ENCODE assay signal across 13 cellular contexts in genomic region chr5:56684159-56684558, GRCh38.
"Had no signal": no experiment of that assay in that cellular context is flagged by ENCODE, and none has a peak within 500 bp of the region (broad histone marks: within the 10 kb centered on the region; RNA-seq: fewer than 3 reads in every experiment).

No MANE protein-coding gene starts in this region.

- H3K36me3 Mint-ChIP-seq: mesothelial cell of epicardium had no signal

- DNase-seq: activated CD4-positive, alpha-beta T cell treated with anti-CD3 and anti-CD28 coated beads for 48 hours; body of pancreas; central memory CD4-positive, alpha-beta T cell; effector CD4-positive, alpha-beta T cell; stimulated activated CD4-positive, alpha-beta T cell treated with anti-CD3 and anti-CD28 coated beads, Interleukin-15, amount 100 ng/mL, for 24 hours; stimulated activated CD4-positive, alpha-beta T cell treated with anti-CD3 and anti-CD28 coated beads, Interleukin-4, amount 100 ng/mL, for 4 hours; T1000; tibial artery had no signal

- H3K36me3 ChIP-seq: neutrophil, tibial artery had no signal

- H3K9me3 ChIP-seq: body of pancreas, neutrophil, tibial artery had no signal

- H3K9me3 Mint-ChIP-seq: activated T-helper 2 cell treated with anti-CD3 and anti-CD28 coated beads, Interferon-gamma antibody, Interleukin-2, Interleukin-4, amounts not matched to agents 10 μg/mL and 5 μg/mL and 100 μg/mL, durations not matched to agents 14 hours and 24 hours and 36 hours had no signal

- H3K27ac Mint-ChIP-seq: activated naive CD4-positive, alpha-beta T cell treated with anti-CD3 and anti-CD28 coated beads, Interleukin-2, amount 50 U/mL, for 24 hours; activated T-helper 2 cell treated with anti-CD3 and anti-CD28 coated beads, Interferon-gamma antibody, Interleukin-2, Interleukin-4, amounts not matched to agents 10 μg/mL and 5 μg/mL and 100 μg/mL, durations not matched to agents 14 hours and 24 hours and 36 hours; mesothelial cell of epicardium had no signal

- H3K4me1 ChIP-seq: body of pancreas, tibial artery had no signal

- H3K4me3 ChIP-seq: body of pancreas, coronary artery, tibial artery had no signal

- ATAC-seq: body of pancreas had no signal

- H3K4me3 Mint-ChIP-seq: activated naive CD4-positive, alpha-beta T cell treated with anti-CD3 and anti-CD28 coated beads, Interleukin-2, amount 50 U/mL, for 24 hours; mesothelial cell of epicardium had no signal

- H3K27me3 Mint-ChIP-seq: activated naive CD4-positive, alpha-beta T cell treated with anti-CD3 and anti-CD28 coated beads, Interleukin-2, amount 50 U/mL, for 24 hours had no signal

- H3K27me3 ChIP-seq: body of pancreas, neutrophil, tibial artery had no signal

- H3K27ac ChIP-seq: body of pancreas, coronary artery, tibial artery had no signal
